8 cellular contexts compared by ENCODE assay signal in the genomic region with DNA sequence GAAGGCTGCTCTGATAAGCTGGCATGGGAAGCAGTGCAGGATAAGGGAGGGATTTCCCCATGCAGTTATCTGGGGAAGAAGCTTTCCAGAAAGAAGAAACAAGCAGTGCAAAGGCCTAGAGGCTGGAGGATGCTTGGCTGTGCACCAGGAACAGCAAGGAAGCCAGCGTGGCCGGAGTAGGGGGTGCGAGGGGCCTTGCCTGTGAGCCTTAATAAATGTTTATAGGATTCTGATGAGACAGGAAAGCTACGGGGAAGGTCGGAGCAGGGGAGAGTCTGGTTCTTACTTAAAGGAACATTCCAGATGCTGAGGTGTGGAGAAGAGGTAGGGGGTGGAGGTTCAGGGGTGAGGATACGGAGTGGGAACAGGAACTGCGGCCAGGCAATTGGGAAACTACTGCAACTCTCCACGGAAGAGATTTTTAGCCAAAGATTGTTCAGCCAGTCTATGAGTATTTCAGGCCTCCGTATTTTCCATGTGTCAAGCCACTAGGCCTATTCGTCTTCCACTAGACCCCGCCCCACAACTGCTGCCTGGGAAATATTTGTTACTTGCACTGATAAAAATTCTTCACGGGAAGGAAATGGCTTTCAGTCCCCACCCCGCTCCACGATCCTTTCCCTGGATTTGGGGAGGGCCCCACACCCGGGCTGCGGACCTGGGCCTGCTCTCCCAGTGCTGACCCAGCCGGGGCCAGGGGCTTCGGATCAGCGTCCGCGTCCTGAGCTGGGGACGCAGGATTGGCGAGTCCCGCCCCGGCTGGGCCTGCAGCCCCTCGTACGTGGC. TPM values are rescaled to one million over a fixed set of nuclear protein-coding genes. Genes with fewer than 3 reads are reported as not detected.
DNase-seq lines count a peak whose midpoint lies in the region; ATAC-seq, FAIRE-seq and TF ChIP-seq lines count a peak whose summit lies in the region.

No MANE protein-coding gene starts in this region.

- no peaks in the 10 kb centered on the region for H3K9me3 ChIP-seq in CD4-positive, CD25-positive, alpha-beta regulatory T cell (ENCODE audit: control insufficient read depth in 2 of 2, low read length in 2 of 2)
- H3K9me3 ChIP-seq in GM12878 (replicated peaks; ENCODE audit: control insufficient read depth, insufficient read depth, low read length): peaks cover 2% of the 10 kb centered on the region; the same call in 1 of the 3 replicates
- H3K9me3 ChIP-seq in iPS-15b (ENCODE audit: control insufficient read depth, insufficient read depth, low read length): no peaks in the 10 kb centered on the region

- peaks cover 62% of the 10 kb centered on the region for H3K79me2 ChIP-seq in GM12878 (ENCODE audit: control insufficient read depth, insufficient read depth, low read length)

- peaks cover 20% of the 10 kb centered on the region for H3K36me3 Mint-ChIP-seq in CD4-positive, CD25-positive, alpha-beta regulatory T cell

- H3K27me3 ChIP-seq in CD4-positive, CD25-positive, alpha-beta regulatory T cell (ENCODE audit: control insufficient read depth, insufficient read depth, low read length): no peaks in the 10 kb centered on the region
- H3K27me3 ChIP-seq in GM12878 (replicated peaks in 1 of 2; ENCODE audit: control insufficient read depth in 2 of 2, insufficient read depth in 2 of 2, low read length in 1 of 2): no peaks in the 10 kb centered on the region
- H3K27me3 ChIP-seq in iPS-15b (ENCODE audit: control insufficient read depth, insufficient read depth, low read length): no peaks in the 10 kb centered on the region

- RAD21 ChIA-PET in GM12878 (lab: Charles Lee; ENCODE audit: unreplicated experiment): interaction anchor here (0.8 to 1.6 kb wide), 6 partner anchors 12 to 371 kb away, joined by 3 to 5 read pairs (median 3); a partner anchor contains a TSS

- no peak for TF ChIP-seq EP300 in GM12878 (IDR thresholded peaks at IDR 0.05; ENCODE audit: borderline replicate concordance in 1 of 2, control insufficient read depth in 1 of 2, low read depth in 2 of 2, low read length in 2 of 2)

- no peak for TF ChIP-seq RAD21 in GM12878 (IDR thresholded peaks at IDR 0.05; ENCODE audit: insufficient read depth, low read depth, low read length)

- CTCF ChIA-PET in GM12878 (lab: Yijun Ruan, JAX): interaction anchor here (1.1 to 1.6 kb wide), 2 partner anchors 12 to 721 kb away, joined by 4 to 12 read pairs; no protein-coding TSS in a partner anchor

- POLR2A ChIA-PET in GM12878 (lab: Charles Lee): interaction anchor here (0.5 to 1.5 kb wide), 4 partner anchors 10 to 76 kb away, joined by 3 to 4 read pairs (median 4); a partner anchor contains a TSS

- peak overlapping the region; percentile 97 for H3K4me2 ChIP-seq in GM12878 (ENCODE audit: control insufficient read depth, insufficient read depth)

- no peak for FAIRE-seq in GM12878 (lab: Jason Lieb, UNC)

- WGBS in GM12878 (ENCODE audit: insufficient coverage, insufficient replicate concordance, low lambda C conversion rate, missing lambda C conversion rate): under 1% methylated on average over 26 of the region's 27 CpGs

- intact Hi-C loops in GM12878 (cut with micrococcal nuclease; ENCODE audit: unreplicated experiment) (loop anchor here (5.0 kb wide), 1 partner anchor 76 kb away; a partner anchor contains a TSS), sciatic nerve (cut with DNase I) (no loop called here)

- no TSS peak for BruUV-seq in GM12878 (replicated peaks; lab: Mats Ljungman, UMichigan)

- H3K36me3 ChIP-seq in CD4-positive, CD25-positive, alpha-beta regulatory T cell (ENCODE audit: control insufficient read depth, insufficient read depth, low read length): no peaks in the 10 kb centered on the region
- H3K36me3 ChIP-seq in GM12878 (ENCODE audit: control insufficient read depth in 2 of 2, insufficient read depth in 2 of 2, low read length in 1 of 2) (peaks cover 0 to 7% of the 10 kb centered on the region in 2 experiments; a peak in 1 of 4 replicates), iPS-15b (ENCODE audit: control insufficient read depth, insufficient read depth, low read length) (no peaks in the 10 kb centered on the region)

- no peak for TF ChIP-seq CTCF in GM12878 (IDR thresholded peaks at IDR 0.05 in 2 of 3, conservative IDR thresholded peaks at IDR 0.05 in 1 of 3; ENCODE audit: control insufficient read depth in 2 of 3, extremely low read depth in 1 of 3, insufficient read depth in 1 of 3, low read depth in 3 of 3, low read length in 3 of 3)

- peak overlapping the region; percentile 95 to 97 (median 96) for H3K27ac Mint-ChIP-seq in CD4-positive, CD25-positive, alpha-beta regulatory T cell

- peaks cover 25% of the 10 kb centered on the region for H3K4me1 ChIP-seq in CD4-positive, CD25-positive, alpha-beta regulatory T cell (ENCODE audit: control insufficient read depth, insufficient read depth, low read length, poor library complexity, severe bottlenecking)
- H3K4me1 ChIP-seq in GM12878 (ENCODE audit: control insufficient read depth, insufficient read depth, low read length) (peaks cover 12% of the 10 kb centered on the region), iPS-15b (ENCODE audit: control insufficient read depth, insufficient read depth, low read length) (peaks cover 6% of the 10 kb centered on the region)

- peaks cover 0 to 3% (median 0%) of the 10 kb centered on the region in 7 donors for H3K9me3 Mint-ChIP-seq in CD4-positive, CD25-positive, alpha-beta regulatory T cell

- peak overlapping the region; percentile 93 for H3K4me3 ChIP-seq in CD4-positive, CD25-positive, alpha-beta regulatory T cell (ENCODE audit: low read depth, low read length)
- peak overlapping the region; percentile 92 for H3K4me3 ChIP-seq in GM12878
- peak overlapping the region; percentile 64 for H3K4me3 ChIP-seq in iPS-15b (ENCODE audit: low read depth, low read length)

- peak overlapping the region; percentile 97 for H3K9ac ChIP-seq in GM12878 (ENCODE audit: control insufficient read depth, insufficient read depth, low read length)
- H3K9ac ChIP-seq in iPS-15b (ENCODE audit: low read depth, low read length): peak overlapping the region; percentile 81

- 0 out of 2 replicates have a peak, but pooled peaks cover 3% of the 10 kb centered on the region for H4K20me1 ChIP-seq in GM12878 (ENCODE audit: control insufficient read depth, insufficient read depth)

- no peaks in the 10 kb centered on the region for H3K27me3 Mint-ChIP-seq in CD4-positive, CD25-positive, alpha-beta regulatory T cell

- in situ Hi-C loops in SK-MEL-5 (cut with HindIII; ENCODE audit: low pct_unique_long_range_greater_than_20kb, low sequenced_read_pairs) (no loop called here), GM12878 (cut with MboI) (no loop called here)

- peak overlapping the region; percentile 32 for H2AFZ ChIP-seq in GM12878 (ENCODE audit: control insufficient read depth, low read depth, low read length)

- DNase-seq in CD4-positive, CD25-positive, alpha-beta regulatory T cell: peak; percentile 8 to 42 (median 36)
- peak; percentile 40 for DNase-seq in SK-MEL-5 (ENCODE audit: low read depth, low spot score)
- no peak for DNase-seq in GM12878 (ENCODE audit: low read depth, low spot score)
- peak; percentile 66 for DNase-seq in sciatic nerve (ENCODE audit: low spot score)

- ATAC-seq in CD4-positive, CD25-positive, alpha-beta regulatory T cell (ENCODE audit: low read depth in 2 of 2): peak; percentile 9 to 16
- ATAC-seq in GM19035 (IDR thresholded peaks at IDR 0.05; ENCODE audit: unreplicated experiment) (peak; percentile 31), HG03460 (IDR thresholded peaks at IDR 0.05; ENCODE audit: unreplicated experiment) (peak; percentile 29), GM12878 (peak; percentile 32), sciatic nerve (peak; percentile 69), HG03469 (IDR thresholded peaks at IDR 0.05; ENCODE audit: unreplicated experiment) (no peak)

- peak overlapping the region; percentile 95 to 97 (median 96) for H3K4me3 Mint-ChIP-seq in CD4-positive, CD25-positive, alpha-beta regulatory T cell

- TF ChIP-seq POLR2A in GM12878 (IDR thresholded peaks at IDR 0.05; ENCODE audit: low read depth, low read length): no peak

- peak overlapping the region; percentile 66 for H3K27ac ChIP-seq in CD4-positive, CD25-positive, alpha-beta regulatory T cell (ENCODE audit: insufficient read depth, low read length, poor library complexity, severe bottlenecking)
- H3K27ac ChIP-seq in GM12878 (ENCODE audit: control insufficient read depth, insufficient read depth): peak overlapping the region; percentile 95

- SMC1A ChIA-PET in GM12878 (lab: Charles Lee; ENCODE audit: uncharacterized antibody, unreplicated experiment): interaction anchor here (0.6 to 1.6 kb wide), 3 partner anchors 13 to 72 kb away, joined by 3 to 5 read pairs (median 3); a partner anchor contains a TSS

- peaks cover 20 to 55% (median 40%) of the 10 kb centered on the region in 4 donors for H3K4me1 Mint-ChIP-seq in CD4-positive, CD25-positive, alpha-beta regulatory T cell

RNA-seq across cellular contexts. Expression of a gene that starts 0.5 kb away (rescaled TPM):
- total RNA-seq in CD4-positive, CD25-positive, alpha-beta regulatory T cell: 40.9 TPM
- polyA plus RNA-seq in CD4-positive, CD25-positive, alpha-beta regulatory T cell: 10 to 100 TPM; 20.5 to 23.4 (median 22.4) TPM
- 22.5 and 29.1 TPM in 2 replicates for total RNA-seq in SK-MEL-5 (2014; rRNA removed; shearing (Covaris generic))
- polyA plus RNA-seq in SK-MEL-5 (2015; cell fraction: cytosol; rRNA removed): 21.3 and 31.2 TPM in 2 replicates
- polyA plus RNA-seq in SK-MEL-5 (2015; cell fraction: nucleus; rRNA removed): 19.2 and 24.8 TPM in 2 replicates
- total RNA-seq in GM12878 (2013; cell fraction: nucleolus; rRNA removed): 77.0 and 86.6 TPM in 2 replicates
- total RNA-seq in GM12878 (2014; rRNA removed) (44.4 and 53.4 TPM in 2 replicates), GM12878 (2014; rRNA removed; fragmentation: Illumina TruSeq; extraction: Trizol) (59.7 and 66.5 TPM in 2 replicates), GM12878 (2021) (69.8 and 72.9 TPM in 2 replicates), sciatic nerve (56.0 TPM)
- polyA plus RNA-seq in GM12878 (2011; ENCODE audit: low read depth): 20.5 TPM
- polyA plus RNA-seq in GM12878 (2011; rRNA removed) (70.6 and 110 TPM in 2 replicates), GM12878 (2014; fragmentation: Illumina TruSeq; extraction: Trizol) (66.9 and 85.4 TPM in 2 replicates), GM12878 (2014; fragmentation: Nextera tagmentation; extraction: Ambion mirVana) (10 to 100 TPM; 16.2 to 34.6 TPM), GM12878 (2014; rRNA removed) (40.2 and 46.7 TPM in 2 replicates), GM12878 (2016; fragmentation: Nextera tagmentation; extraction: Ambion mirVana) (10 to 100 TPM; 70.9 to 81.4 TPM)
- polyA plus RNA-seq in GM12878 (2011; cell fraction: cytosol; rRNA removed): 26.0 and 28.0 TPM in 2 replicates
- 27.1 and 35.1 TPM in 2 replicates for polyA plus RNA-seq in GM12878 (2011; cell fraction: nucleus; rRNA removed)
- 26.9 and 29.2 TPM in 2 replicates for polyA plus RNA-seq in GM12878 (2012)
- polyA minus RNA-seq in GM12878 (2011; rRNA and poly(A)+ RNA removed): 53.2 and 72.5 TPM in 2 replicates
- 35.1 and 38.6 TPM in 2 replicates for polyA minus RNA-seq in GM12878 (2011; cell fraction: cytosol; rRNA and poly(A)+ RNA removed)
- 19.9 and 38.9 TPM in 2 replicates for polyA minus RNA-seq in GM12878 (2011; cell fraction: nucleus; rRNA and poly(A)+ RNA removed)

RNA-seq across cellular contexts. Expression of a gene that starts 32.2 kb away (rescaled TPM):
- total RNA-seq in CD4-positive, CD25-positive, alpha-beta regulatory T cell: not detected
- not detected for polyA plus RNA-seq in CD4-positive, CD25-positive, alpha-beta regulatory T cell
- total RNA-seq in SK-MEL-5 (2014; rRNA removed; shearing (Covaris generic)): not detected in 2 replicates
- not detected in 2 replicates for polyA plus RNA-seq in SK-MEL-5 (2015; cell fraction: cytosol; rRNA removed)
- polyA plus RNA-seq in SK-MEL-5 (2015; cell fraction: nucleus; rRNA removed): not detected in 2 replicates
- total RNA-seq in GM12878 (2013; cell fraction: nucleolus; rRNA removed): not detected in 2 replicates
- not detected in 2 replicates for total RNA-seq in GM12878 (2014; rRNA removed)
- not detected in 2 replicates for total RNA-seq in GM12878 (2014; rRNA removed; fragmentation: Illumina TruSeq; extraction: Trizol)
- not detected in 2 replicates for total RNA-seq in GM12878 (2021)
- not detected for polyA plus RNA-seq in GM12878 (2011; ENCODE audit: low read depth)
- polyA plus RNA-seq in GM12878 (2011; rRNA removed): not detected in 2 replicates
- polyA plus RNA-seq in GM12878 (2011; cell fraction: cytosol; rRNA removed): not detected in 2 replicates
- not detected in 2 replicates for polyA plus RNA-seq in GM12878 (2011; cell fraction: nucleus; rRNA removed)
- polyA plus RNA-seq in GM12878 (2012): not detected in 2 replicates
- polyA plus RNA-seq in GM12878 (2014; fragmentation: Illumina TruSeq; extraction: Trizol): not detected in 2 replicates
- not detected for polyA plus RNA-seq in GM12878 (2014; fragmentation: Nextera tagmentation; extraction: Ambion mirVana)
- not detected in 2 replicates for polyA plus RNA-seq in GM12878 (2014; rRNA removed)
- not detected for polyA plus RNA-seq in GM12878 (2016; fragmentation: Nextera tagmentation; extraction: Ambion mirVana)
- polyA minus RNA-seq in GM12878 (2011; rRNA and poly(A)+ RNA removed): not detected in 2 replicates
- polyA minus RNA-seq in GM12878 (2011; cell fraction: cytosol; rRNA and poly(A)+ RNA removed): not detected in 2 replicates
- not detected in 2 replicates for polyA minus RNA-seq in GM12878 (2011; cell fraction: nucleus; rRNA and poly(A)+ RNA removed)
- total RNA-seq in sciatic nerve: not detected

RNA-seq across cellular contexts. Expression of a gene that starts 40.0 kb away (rescaled TPM):
- total RNA-seq in CD4-positive, CD25-positive, alpha-beta regulatory T cell: 33.1 TPM
- polyA plus RNA-seq in CD4-positive, CD25-positive, alpha-beta regulatory T cell: 10 to 100 TPM; 24.8 to 37.7 (median 29.8) TPM
- 36.3 and 43.7 TPM in 2 replicates for total RNA-seq in SK-MEL-5 (2014; rRNA removed; shearing (Covaris generic))
- 77.3 and 78.8 TPM in 2 replicates for polyA plus RNA-seq in SK-MEL-5 (2015; cell fraction: cytosol; rRNA removed)
- 50.7 and 55.9 TPM in 2 replicates for polyA plus RNA-seq in SK-MEL-5 (2015; cell fraction: nucleus; rRNA removed)
- 38.8 and 41.9 TPM in 2 replicates for total RNA-seq in GM12878 (2013; cell fraction: nucleolus; rRNA removed)
- 28.1 and 31.2 TPM in 2 replicates for total RNA-seq in GM12878 (2014; rRNA removed)
- 26.5 and 27.1 TPM in 2 replicates for total RNA-seq in GM12878 (2014; rRNA removed; fragmentation: Illumina TruSeq; extraction: Trizol)
- total RNA-seq in GM12878 (2021): 32.1 and 33.2 TPM in 2 replicates
- polyA plus RNA-seq in GM12878 (2011; ENCODE audit: low read depth): 19.9 TPM
- 47.8 and 73.5 TPM in 2 replicates for polyA plus RNA-seq in GM12878 (2011; rRNA removed)
- 25.4 and 29.8 TPM in 2 replicates for polyA plus RNA-seq in GM12878 (2011; cell fraction: cytosol; rRNA removed)
- 15.9 and 16.6 TPM in 2 replicates for polyA plus RNA-seq in GM12878 (2011; cell fraction: nucleus; rRNA removed)
- polyA plus RNA-seq in GM12878 (2012): 24.8 and 30.7 TPM in 2 replicates
- 41.3 and 46.2 TPM in 2 replicates for polyA plus RNA-seq in GM12878 (2014; fragmentation: Illumina TruSeq; extraction: Trizol)
- 10 to 100 TPM; 22.9 to 50.8 TPM for polyA plus RNA-seq in GM12878 (2014; fragmentation: Nextera tagmentation; extraction: Ambion mirVana)
- 44.3 and 48.5 TPM in 2 replicates for polyA plus RNA-seq in GM12878 (2014; rRNA removed)
- polyA plus RNA-seq in GM12878 (2016; fragmentation: Nextera tagmentation; extraction: Ambion mirVana): 10 to 100 TPM; 36.8 to 47.9 TPM
- 12.5 and 15.9 TPM in 2 replicates for polyA minus RNA-seq in GM12878 (2011; rRNA and poly(A)+ RNA removed)
- polyA minus RNA-seq in GM12878 (2011; cell fraction: cytosol; rRNA and poly(A)+ RNA removed): 3.5 and 7.3 TPM in 2 replicates
- polyA minus RNA-seq in GM12878 (2011; cell fraction: nucleus; rRNA and poly(A)+ RNA removed): 8.2 and 18.1 TPM in 2 replicates
- 43.5 TPM for total RNA-seq in sciatic nerve
